In genomic region chr1:168792142-168792541, GRCh38 we compare ENCODE assay signal across 20 cellular contexts.
"Had no signal": no experiment of that assay in that cellular context is flagged by ENCODE, and none has a peak within 500 bp of the region (broad histone marks: within the 10 kb centered on the region; RNA-seq: fewer than 3 reads in every experiment).

No MANE protein-coding gene starts in this region.

- FAIRE-seq: islet of Langerhans had no signal

- H3K36me3 Mint-ChIP-seq: memory B cell had no signal

- H3K4me3 ChIP-seq: coronary artery, esophagus squamous epithelium, gastroesophageal sphincter, ovary, psoas muscle, right atrium auricular region, tibial artery had no signal

- ATAC-seq: activated T-cell treated with anti-CD3 and anti-CD28 coated beads, Interleukin-2, amount 50 U/mL, for 4 hours; gastroesophageal sphincter; psoas muscle had no signal

- H3K27ac Mint-ChIP-seq: memory B cell; nephron; stimulated activated naive CD8-positive, alpha-beta T cell treated with anti-CD3 and anti-CD28 coated beads, Interleukin-15, Interleukin-2, amounts not matched to agents 100 ng/mL and 50 ng/mL, for 24 hours had no signal

- H3K4me1 Mint-ChIP-seq: memory B cell had no signal

- H3K4me3 Mint-ChIP-seq: activated T-cell treated with anti-CD3 and anti-CD28 coated beads, Interleukin-2, amount 50 U/mL, for 4 hours; memory B cell; nephron; stimulated activated naive CD8-positive, alpha-beta T cell treated with anti-CD3 and anti-CD28 coated beads, Interleukin-15, Interleukin-2, amounts not matched to agents 100 ng/mL and 50 ng/mL, for 24 hours had no signal

- H3K9me3 Mint-ChIP-seq: activated T-cell treated with anti-CD3 and anti-CD28 coated beads, Interleukin-2, amount 50 U/mL, for 4 hours; memory B cell; nephron; stimulated activated naive CD8-positive, alpha-beta T cell treated with anti-CD3 and anti-CD28 coated beads, Interleukin-15, Interleukin-2, amounts not matched to agents 100 ng/mL and 50 ng/mL, for 24 hours had no signal

- DNase-seq: activated CD4-positive, alpha-beta T cell treated with anti-CD3 and anti-CD28 coated beads, Interleukin-2, amount 50 U/mL, for 1 hour; activated CD4-positive, CD25-positive, alpha-beta regulatory T cell treated with anti-CD3 and anti-CD28 coated beads, Interleukin-2, amount 50 U/mL, for 72 hours; activated CD8-positive, alpha-beta memory T cell treated with anti-CD3 and anti-CD28 coated beads, Interleukin-2, amount 50 U/mL, for 48 hours; activated naive CD4-positive, alpha-beta T cell treated with Interleukin-2 at 50 U/mL for 16 hours; activated T-cell treated with anti-CD3 and anti-CD28 coated beads, Interleukin-2, amount 50 U/mL, for 4 hours; cerebellar nuclear complex; esophagus squamous epithelium; head of caudate nucleus; hypothalamus; ovary; psoas muscle; stimulated activated CD4-positive, alpha-beta T cell treated with anti-CD3 and anti-CD28 coated beads, Interleukin-4, amount 100 ng/mL, for 24 hours; tibial artery had no signal
